In genomic region chr9:133048595-133048994, GRCh38 we compare ENCODE assay signal across 8 cellular contexts. TPM values are rescaled to one million over a fixed set of nuclear protein-coding genes. Genes with fewer than 3 reads are reported as not detected.
A peak's percentile ranks its signal among the peaks of the same experiment; 100 is the strongest.
DNase-seq lines count a peak whose midpoint lies in the region; ATAC-seq, FAIRE-seq and TF ChIP-seq lines count a peak whose summit lies in the region.

No MANE protein-coding gene starts in this region.

- H3K9ac ChIP-seq in endothelial cell of umbilical vein (replicated peaks; ENCODE audit: extremely low read depth, insufficient read depth, low read length): no peak overlapping the region

- BruUV-seq in MCF 10A (replicated peaks; lab: Mats Ljungman, UMichigan): no TSS peak
- no TSS peak for BruUV-seq in PC-9 (replicated peaks; lab: Mats Ljungman, UMichigan)
- no TSS peak for BruUV-seq in endothelial cell of umbilical vein (replicated peaks; lab: Mats Ljungman, UMichigan)

- peak; percentile 40 for FAIRE-seq in endothelial cell of umbilical vein (lab: Jason Lieb, UNC)

- H3K4me1 Mint-ChIP-seq in MCF 10A (ENCODE audit: insufficient read depth, unreplicated experiment) (no peaks in the 10 kb centered on the region), progenitor cell of endocrine pancreas (ENCODE audit: low read depth) (no peaks in the 10 kb centered on the region)

- H3K4me2 ChIP-seq in PC-9 (no peak overlapping the region), endothelial cell of umbilical vein (ENCODE audit: insufficient read depth, low read length) (no peak overlapping the region)

- H3K27me3 ChIP-seq in breast epithelium: no peaks in the 10 kb centered on the region
- no peaks in the 10 kb centered on the region for H3K27me3 ChIP-seq in PC-9 (ENCODE audit: insufficient read depth, low read depth)
- H3K27me3 ChIP-seq in endothelial cell of umbilical vein (ENCODE audit: control insufficient read depth in 2 of 2, insufficient read depth in 2 of 2, low read length in 2 of 2): no peaks in the 10 kb centered on the region

- H3K36me3 Mint-ChIP-seq in MCF 10A (ENCODE audit: insufficient read depth, unreplicated experiment) (peaks cover 59% of the 10 kb centered on the region), progenitor cell of endocrine pancreas (ENCODE audit: insufficient read depth) (peaks cover 9% of the 10 kb centered on the region)

- H3K27ac Mint-ChIP-seq in MCF 10A (ENCODE audit: low read depth, unreplicated experiment) (no peak overlapping the region), progenitor cell of endocrine pancreas (no peak overlapping the region)

- H3K36me3 ChIP-seq in breast epithelium (peaks cover 5% of the 10 kb centered on the region), PC-9 (ENCODE audit: low read depth) (no peaks in the 10 kb centered on the region), endothelial cell of umbilical vein (ENCODE audit: control insufficient read depth in 2 of 2, extremely low read depth in 1 of 2, insufficient read depth in 2 of 2, low read length in 2 of 2) (peaks cover 4 to 46% of the 10 kb centered on the region in 2 experiments)

- dilution Hi-C loops in endothelial cell of umbilical vein (cut with MboI; ENCODE audit: extremely low pct_ligation_motif_present, low sequenced_read_pairs): no loop called here

- no peaks in the 10 kb centered on the region for H3K79me2 ChIP-seq in PC-9 (ENCODE audit: low read depth)
- no peaks in the 10 kb centered on the region for H3K79me2 ChIP-seq in endothelial cell of umbilical vein (ENCODE audit: control insufficient read depth, insufficient read depth, low read length)

- no peak overlapping the region for H3K4me3 ChIP-seq in breast epithelium
- H3K4me3 ChIP-seq in PC-9: no peak overlapping the region
- no peak overlapping the region for H3K4me3 ChIP-seq in endothelial cell of umbilical vein (replicated peaks in 1 of 3; ENCODE audit: insufficient read depth in 1 of 3, low read depth in 1 of 3, low read length in 3 of 3)

- no peak overlapping the region for H2AFZ ChIP-seq in PC-9
- H2AFZ ChIP-seq in endothelial cell of umbilical vein (ENCODE audit: low read depth, low read length): no peak overlapping the region

- TF ChIP-seq CTCF in MCF 10A (IDR thresholded peaks at IDR 0.05; ENCODE audit: unreplicated experiment) (peak; percentile 36), breast epithelium (IDR thresholded peaks at IDR 0.05) (no peak), PC-9 (conservative IDR thresholded peaks at IDR 0.05) (peak; percentile 59), endothelial cell of umbilical vein (IDR thresholded peaks at IDR 0.05; ENCODE audit: extremely low read depth in 1 of 2, insufficient read depth in 1 of 2, low read depth in 1 of 2, low read length in 2 of 2) (peak in 1 of 2 donors; percentile 41), progenitor cell of endocrine pancreas (IDR thresholded peaks at IDR 0.05; ENCODE audit: unreplicated experiment) (peak; percentile 19)

- no peaks in the 10 kb centered on the region for H3K9me1 ChIP-seq in endothelial cell of umbilical vein (replicated peaks; ENCODE audit: control insufficient read depth, extremely low read depth, insufficient read depth, low read length)

- H4K20me1 ChIP-seq in PC-9 (ENCODE audit: insufficient read depth) (no peaks in the 10 kb centered on the region; the same call in 1 of the 2 replicates), endothelial cell of umbilical vein (replicated peaks; ENCODE audit: control insufficient read depth, extremely low read depth, insufficient read depth, low read length) (no peaks in the 10 kb centered on the region)

- ATAC-seq in HG03039 (IDR thresholded peaks at IDR 0.05; ENCODE audit: unreplicated experiment): no peak
- ATAC-seq in GM18907 (IDR thresholded peaks at IDR 0.05; ENCODE audit: unreplicated experiment): no peak

- POLR2A ChIA-PET in MCF 10A (lab: Yijun Ruan, JAX): interaction anchor here (1.0 kb wide), 1 partner anchor 96 kb away, joined by 5 read pairs; no protein-coding TSS in a partner anchor
- POLR2A ChIA-PET in PC-9 (lab: Charles Lee; ENCODE audit: unreplicated experiment): no interaction called here
- POLR2A ChIA-PET in endothelial cell of umbilical vein (lab: Charles Lee): interaction anchor here (0.5 kb wide), 1 partner anchor 101 kb away, joined by 3 read pairs; no protein-coding TSS in a partner anchor

- H3K27me3 Mint-ChIP-seq in MCF 10A (ENCODE audit: insufficient read depth, unreplicated experiment): no peaks in the 10 kb centered on the region
- no peaks in the 10 kb centered on the region for H3K27me3 Mint-ChIP-seq in progenitor cell of endocrine pancreas

- H3K4me3 Mint-ChIP-seq in MCF 10A (ENCODE audit: unreplicated experiment) (no peak overlapping the region), progenitor cell of endocrine pancreas (ENCODE audit: low read depth) (no peak overlapping the region)

- H3K9me3 Mint-ChIP-seq in MCF 10A (ENCODE audit: unreplicated experiment) (no peaks in the 10 kb centered on the region), progenitor cell of endocrine pancreas (ENCODE audit: low read depth) (no peaks in the 10 kb centered on the region)

- H3K4me1 ChIP-seq in breast epithelium: no peaks in the 10 kb centered on the region
- H3K4me1 ChIP-seq in PC-9 (replicated peaks; ENCODE audit: insufficient read depth): no peaks in the 10 kb centered on the region
- no peaks in the 10 kb centered on the region for H3K4me1 ChIP-seq in endothelial cell of umbilical vein (ENCODE audit: control insufficient read depth, extremely low read depth, insufficient read depth, low read length)

- no peak overlapping the region for H3K27ac ChIP-seq in breast epithelium
- H3K27ac ChIP-seq in PC-9: no peak overlapping the region
- H3K27ac ChIP-seq in endothelial cell of umbilical vein (ENCODE audit: insufficient read depth, low read depth, low read length): no peak overlapping the region

- H3F3A ChIP-seq in PC-9 (ENCODE audit: insufficient read depth, low read depth): no peaks in the 10 kb centered on the region

- TF ChIP-seq POLR2A in breast epithelium (IDR thresholded peaks at IDR 0.05) (no peak), endothelial cell of umbilical vein (IDR thresholded peaks at IDR 0.05; ENCODE audit: low read depth, low read length) (no peak)

- no peak for DNase-seq in MCF 10A (ENCODE audit: unreplicated experiment)
- no peak for DNase-seq in breast epithelium (ENCODE audit: low spot score in 2 of 2)
- DNase-seq in PC-9: peak in 1 of 2 experiments; percentile 34
- DNase-seq in endothelial cell of umbilical vein (ENCODE audit: low read depth, low spot score): peak; percentile 12
- DNase-seq in progenitor cell of endocrine pancreas (ENCODE audit: low spot score, unreplicated experiment): no peak
- no peak for DNase-seq in DMS153 treated with DMSO at 0.1 percent for 48 hours (lab: John Stamatoyannopoulos, UW; ENCODE audit: unreplicated experiment)

- intact Hi-C loops in MCF 10A (cut with micrococcal nuclease): loop anchor here (1.0 kb wide), 1 partner anchor 96 kb away; no protein-coding TSS in a partner anchor
- intact Hi-C loops in breast epithelium (cut with DNase I; ENCODE audit: low total_unique reads): no loop called here
- intact Hi-C loops in PC-9 (cut with micrococcal nuclease; ENCODE audit: unreplicated experiment): loop anchor here (1.0 to 2.0 kb wide), 2 partner anchors 96 to 132 kb away; no protein-coding TSS in a partner anchor
- intact Hi-C loops in endothelial cell of umbilical vein (cut with micrococcal nuclease): loop anchor here (1.0 kb wide), 2 partner anchors 55 to 99 kb away; no protein-coding TSS in a partner anchor

- CTCF ChIA-PET in MCF 10A (lab: Yijun Ruan, JAX) (interaction anchor here (0.6 to 2.8 kb wide), 8 partner anchors 10 to 99 kb away, joined by 3 to 13 read pairs (median 4); no protein-coding TSS in a partner anchor), PC-9 (lab: Charles Lee) (interaction anchor here (0.5 to 1.2 kb wide), 3 partner anchors 18 to 347 kb away, joined by 3 to 5 read pairs (median 3); no protein-coding TSS in a partner anchor), endothelial cell of umbilical vein (lab: Charles Lee) (interaction anchor here (0.6 to 2.4 kb wide), 7 partner anchors 18 to 137 kb away, joined by 3 to 25 read pairs (median 5); partner anchors contain the start of gene GTF3C5)

- H3K9me2 ChIP-seq in PC-9 (ENCODE audit: insufficient read depth): no peaks in the 10 kb centered on the region

- no peaks in the 10 kb centered on the region for H3K9me3 ChIP-seq in breast epithelium
- no peaks in the 10 kb centered on the region for H3K9me3 ChIP-seq in PC-9 (ENCODE audit: insufficient read depth, low read depth)
- no peaks in the 10 kb centered on the region for H3K9me3 ChIP-seq in endothelial cell of umbilical vein (replicated peaks; ENCODE audit: control insufficient read depth, insufficient read depth, low read length)

TF ChIP-seq in endothelial cell of umbilical vein, 7 proteins besides CTCF, POLR2A, EP300 and RAD21 (continues in another document):
- no peak for TF ChIP-seq FOS (IDR thresholded peaks at IDR 0.05; ENCODE audit: borderline replicate concordance, insufficient read depth, low read length)
- no peak for TF ChIP-seq JUN (IDR thresholded peaks at IDR 0.05; ENCODE audit: borderline replicate concordance, insufficient read depth, insufficient read length, low read depth)
- no peak for TF ChIP-seq POLR2AphosphoS5 (IDR thresholded peaks at IDR 0.05; ENCODE audit: insufficient read depth, low read depth, low read length)

RNA-seq across cellular contexts. Expression of gene CEL, which starts 13.2 kb away (rescaled TPM):
- 1.4 and 1.9 TPM in 2 replicates for total RNA-seq in MCF 10A (2022)
- total RNA-seq in breast epithelium: under 1 TPM; 0.29 to 0.98 (median 0.32) TPM
- 2.7 TPM in 2 replicates for total RNA-seq in PC-9 (2021)
- 1.1 and 1.9 TPM in 2 replicates for total RNA-seq in endothelial cell of umbilical vein
- polyA plus RNA-seq in endothelial cell of umbilical vein: 0.81 and 0.92 TPM in 2 replicates
- polyA plus RNA-seq in endothelial cell of umbilical vein (2011; cell fraction: cytosol; rRNA removed): 0.22 and 0.35 TPM in 2 replicates
- polyA plus RNA-seq in endothelial cell of umbilical vein (2011; cell fraction: nucleus; rRNA removed): 5.2 and 6.0 TPM in 2 replicates
- 0.76 and 1.1 TPM in 2 replicates for polyA plus RNA-seq in endothelial cell of umbilical vein (2012)
- polyA minus RNA-seq in endothelial cell of umbilical vein: 0.46 and 0.68 TPM in 2 replicates
- not detected for polyA minus RNA-seq in endothelial cell of umbilical vein (2011; cell fraction: cytosol; rRNA and poly(A)+ RNA removed)
- 1.3 and 1.9 TPM in 2 replicates for polyA minus RNA-seq in endothelial cell of umbilical vein (2011; cell fraction: nucleus; rRNA and poly(A)+ RNA removed)
- 5.2 and 5.4 TPM in 2 replicates for total RNA-seq in progenitor cell of endocrine pancreas

RNA-seq across cellular contexts. Expression of gene GTF3C5, which starts 17.8 kb away (rescaled TPM):
- total RNA-seq in MCF 10A (2022) (53.9 and 55.4 TPM in 2 replicates), breast epithelium (10 to 100 TPM; 43.8 to 74.4 (median 68.2) TPM), PC-9 (2021) (79.6 and 107 TPM in 2 replicates), endothelial cell of umbilical vein (65.6 and 66.6 TPM in 2 replicates), progenitor cell of endocrine pancreas (91.6 and 94.0 TPM in 2 replicates)
- 72.9 and 73.8 TPM in 2 replicates for polyA plus RNA-seq in endothelial cell of umbilical vein
- polyA plus RNA-seq in endothelial cell of umbilical vein (2011; cell fraction: cytosol; rRNA removed): 58.7 and 63.1 TPM in 2 replicates
- 189 and 191 TPM in 2 replicates for polyA plus RNA-seq in endothelial cell of umbilical vein (2011; cell fraction: nucleus; rRNA removed)
- polyA plus RNA-seq in endothelial cell of umbilical vein (2012): 52.0 and 56.0 TPM in 2 replicates
- 57.8 and 73.5 TPM in 2 replicates for polyA minus RNA-seq in endothelial cell of umbilical vein
- polyA minus RNA-seq in endothelial cell of umbilical vein (2011; cell fraction: cytosol; rRNA and poly(A)+ RNA removed): 9.7 TPM
- polyA minus RNA-seq in endothelial cell of umbilical vein (2011; cell fraction: nucleus; rRNA and poly(A)+ RNA removed): 41.2 and 43.1 TPM in 2 replicates

Comparison
In these comparisons a context has a peak if more than half of its experiments do, and no peak if none do; other contexts are left out.
1. CTCF ChIP-seq: peak in MCF 10A (single experiment), PC-9 (single experiment) and progenitor cell of endocrine pancreas (single experiment); none in breast epithelium (0 of 3).